Comparison of ENCODE assay signal across 2 cellular contexts in the genomic region with DNA sequence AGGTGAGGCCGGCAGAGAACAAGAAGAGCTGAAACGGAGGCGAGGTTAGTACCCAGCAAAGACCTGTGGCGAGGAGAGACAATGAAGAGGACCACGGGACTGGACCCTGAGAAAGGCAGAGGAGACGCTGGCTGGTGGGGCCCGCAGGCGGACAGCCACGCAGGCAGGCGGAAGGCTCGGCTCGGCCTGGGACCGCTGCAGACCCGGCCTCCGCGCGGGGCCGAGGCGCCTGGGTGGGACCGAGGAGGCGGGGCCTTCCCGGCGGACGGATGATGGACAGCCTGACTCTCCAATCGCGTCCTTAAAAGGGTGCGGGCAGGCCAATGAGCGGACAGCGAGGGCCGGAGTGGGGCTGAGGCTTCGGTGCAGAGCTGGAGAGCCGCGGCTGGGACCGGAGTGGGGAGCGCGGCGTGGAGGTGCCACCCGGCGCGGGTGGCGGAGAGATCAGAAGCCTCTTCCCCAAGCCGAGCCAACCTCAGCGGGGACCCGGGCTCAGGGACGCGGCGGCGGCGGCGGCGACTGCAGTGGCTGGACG.
TF ChIP-seq lines count a peak whose summit lies in the region.

A gene (plus strand): TSS at position 366 of the 535 bp plus-strand sequence. CDS start 170 bp downstream, outside the sequence.

TF ChIP-seq in HEK293, 187 proteins besides CTCF, POLR2A, EP300 and RAD21 (continued from another document and continues in another):
- peak; percentile 88 for TF ChIP-seq ZNF600 (tag by site-specific recombination; IDR thresholded peaks at IDR 0.05)
- 0 out of 2 replicates have a peak, but pooled peaks have one; percentile 9 for TF ChIP-seq ZNF561 (tag by site-specific recombination; IDR thresholded peaks at IDR 0.05; ENCODE audit: borderline replicate concordance)
- peak; percentile 99 for TF ChIP-seq ZFP69B (tag by site-specific recombination; IDR thresholded peaks at IDR 0.05)
- TF ChIP-seq KLF8 (tag by site-specific recombination; IDR thresholded peaks at IDR 0.05), result no peak
- peak; percentile 13; the same call in 1 of the 2 replicates for TF ChIP-seq ZNF785 (tag by site-specific recombination; IDR thresholded peaks at IDR 0.05)
- no peak for TF ChIP-seq ZNF610 (tag by site-specific recombination; IDR thresholded peaks at IDR 0.05; ENCODE audit: borderline replicate concordance)
- no peak for TF ChIP-seq REPIN1 (tag by site-specific recombination; IDR thresholded peaks at IDR 0.05; ENCODE audit: low read depth)
- TF ChIP-seq ZNF174 (tag by site-specific recombination; IDR thresholded peaks at IDR 0.05), result no peak
- 0 out of 2 replicates have a peak, but pooled peaks have one; percentile 23 for TF ChIP-seq GLIS1 (tag by site-specific recombination; IDR thresholded peaks at IDR 0.05)
- TF ChIP-seq, protein P1, sequence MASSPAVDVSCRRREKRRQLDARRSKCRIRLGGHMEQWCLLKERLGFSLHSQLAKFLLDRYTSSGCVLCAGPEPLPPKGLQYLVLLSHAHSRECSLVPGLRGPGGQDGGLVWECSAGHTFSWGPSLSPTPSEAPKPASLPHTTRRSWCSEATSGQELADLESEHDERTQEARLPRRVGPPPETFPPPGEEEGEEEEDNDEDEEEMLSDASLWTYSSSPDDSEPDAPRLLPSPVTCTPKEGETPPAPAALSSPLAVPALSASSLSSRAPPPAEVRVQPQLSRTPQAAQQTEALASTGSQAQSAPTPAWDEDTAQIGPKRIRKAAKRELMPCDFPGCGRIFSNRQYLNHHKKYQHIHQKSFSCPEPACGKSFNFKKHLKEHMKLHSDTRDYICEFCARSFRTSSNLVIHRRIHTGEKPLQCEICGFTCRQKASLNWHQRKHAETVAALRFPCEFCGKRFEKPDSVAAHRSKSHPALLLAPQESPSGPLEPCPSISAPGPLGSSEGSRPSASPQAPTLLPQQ (tag by site-specific recombination; IDR thresholded peaks at IDR 0.05), result peak; percentile 99
- TF ChIP-seq, protein P2, sequence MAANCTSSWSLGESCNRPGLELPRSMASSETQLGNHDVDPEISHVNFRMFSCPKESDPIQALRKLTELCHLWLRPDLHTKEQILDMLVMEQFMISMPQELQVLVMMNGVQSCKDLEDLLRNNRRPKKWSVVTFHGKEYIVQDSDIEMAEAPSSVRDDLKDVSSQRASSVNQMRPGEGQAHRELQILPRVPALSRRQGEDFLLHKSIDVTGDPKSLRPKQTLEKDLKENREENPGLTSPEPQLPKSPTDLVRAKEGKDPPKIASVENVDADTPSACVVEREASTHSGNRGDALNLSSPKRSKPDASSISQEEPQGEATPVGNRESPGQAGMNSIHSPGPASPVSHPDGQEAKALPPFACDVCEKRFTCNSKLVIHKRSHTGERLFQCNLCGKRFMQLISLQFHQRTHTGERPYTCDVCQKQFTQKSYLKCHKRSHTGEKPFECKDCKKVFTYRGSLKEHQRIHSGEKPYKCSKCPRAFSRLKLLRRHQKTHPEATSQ (tag by site-specific recombination; IDR thresholded peaks at IDR 0.05), result peak; percentile 7; the same call in 1 of the 2 replicates
- peak; percentile 97 for TF ChIP-seq SP2 (tag by site-specific recombination; IDR thresholded peaks at IDR 0.05)
- TF ChIP-seq, protein P3, sequence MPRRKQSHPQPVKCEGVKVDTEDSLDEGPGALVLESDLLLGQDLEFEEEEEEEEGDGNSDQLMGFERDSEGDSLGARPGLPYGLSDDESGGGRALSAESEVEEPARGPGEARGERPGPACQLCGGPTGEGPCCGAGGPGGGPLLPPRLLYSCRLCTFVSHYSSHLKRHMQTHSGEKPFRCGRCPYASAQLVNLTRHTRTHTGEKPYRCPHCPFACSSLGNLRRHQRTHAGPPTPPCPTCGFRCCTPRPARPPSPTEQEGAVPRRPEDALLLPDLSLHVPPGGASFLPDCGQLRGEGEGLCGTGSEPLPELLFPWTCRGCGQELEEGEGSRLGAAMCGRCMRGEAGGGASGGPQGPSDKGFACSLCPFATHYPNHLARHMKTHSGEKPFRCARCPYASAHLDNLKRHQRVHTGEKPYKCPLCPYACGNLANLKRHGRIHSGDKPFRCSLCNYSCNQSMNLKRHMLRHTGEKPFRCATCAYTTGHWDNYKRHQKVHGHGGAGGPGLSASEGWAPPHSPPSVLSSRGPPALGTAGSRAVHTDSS (tag by site-specific recombination; IDR thresholded peaks at IDR 0.05), result no peak
- TF ChIP-seq ZXDB (tag by site-specific recombination; IDR thresholded peaks at IDR 0.05), result 0 out of 2 replicates have a peak, but pooled peaks have one; percentile 50
- no peak for TF ChIP-seq ZNF530 (tag by site-specific recombination; IDR thresholded peaks at IDR 0.05; ENCODE audit: low read depth)
- TF ChIP-seq, protein P4, sequence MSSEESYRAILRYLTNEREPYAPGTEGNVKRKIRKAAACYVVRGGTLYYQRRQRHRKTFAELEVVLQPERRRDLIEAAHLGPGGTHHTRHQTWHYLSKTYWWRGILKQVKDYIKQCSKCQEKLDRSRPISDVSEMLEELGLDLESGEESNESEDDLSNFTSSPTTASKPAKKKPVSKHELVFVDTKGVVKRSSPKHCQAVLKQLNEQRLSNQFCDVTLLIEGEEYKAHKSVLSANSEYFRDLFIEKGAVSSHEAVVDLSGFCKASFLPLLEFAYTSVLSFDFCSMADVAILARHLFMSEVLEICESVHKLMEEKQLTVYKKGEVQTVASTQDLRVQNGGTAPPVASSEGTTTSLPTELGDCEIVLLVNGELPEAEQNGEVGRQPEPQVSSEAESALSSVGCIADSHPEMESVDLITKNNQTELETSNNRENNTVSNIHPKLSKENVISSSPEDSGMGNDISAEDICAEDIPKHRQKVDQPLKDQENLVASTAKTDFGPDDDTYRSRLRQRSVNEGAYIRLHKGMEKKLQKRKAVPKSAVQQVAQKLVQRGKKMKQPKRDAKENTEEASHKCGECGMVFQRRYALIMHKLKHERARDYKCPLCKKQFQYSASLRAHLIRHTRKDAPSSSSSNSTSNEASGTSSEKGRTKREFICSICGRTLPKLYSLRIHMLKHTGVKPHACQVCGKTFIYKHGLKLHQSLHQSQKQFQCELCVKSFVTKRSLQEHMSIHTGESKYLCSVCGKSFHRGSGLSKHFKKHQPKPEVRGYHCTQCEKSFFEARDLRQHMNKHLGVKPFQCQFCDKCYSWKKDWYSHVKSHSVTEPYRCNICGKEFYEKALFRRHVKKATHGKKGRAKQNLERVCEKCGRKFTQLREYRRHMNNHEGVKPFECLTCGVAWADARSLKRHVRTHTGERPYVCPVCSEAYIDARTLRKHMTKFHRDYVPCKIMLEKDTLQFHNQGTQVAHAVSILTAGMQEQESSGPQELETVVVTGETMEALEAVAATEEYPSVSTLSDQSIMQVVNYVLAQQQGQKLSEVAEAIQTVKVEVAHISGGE (tag by site-specific recombination; conservative IDR thresholded peaks at IDR 0.05; ENCODE audit: low read depth), result peak; percentile 45
- no peak for TF ChIP-seq ZNF747 (tag by site-specific recombination; IDR thresholded peaks at IDR 0.05)
- peak; percentile 19; the same call in 1 of the 2 replicates for TF ChIP-seq ZSCAN30 (tag by site-specific recombination; IDR thresholded peaks at IDR 0.05)
- peak; percentile 28; the same call in 1 of the 2 replicates for TF ChIP-seq ZEB2 (tag by site-specific recombination; IDR thresholded peaks at IDR 0.05)
- TF ChIP-seq ZNF335 (tag by site-specific recombination; conservative IDR thresholded peaks at IDR 0.05), result peak; percentile 50; the same call in 1 of the 2 replicates
- TF ChIP-seq ZFP37 (tag by site-specific recombination; IDR thresholded peaks at IDR 0.05), result 0 out of 2 replicates have a peak, but pooled peaks have one; percentile 4

TF ChIP-seq in SK-N-SH, 30 proteins besides CTCF, POLR2A, EP300 and RAD21 (continued from another document):
- TF ChIP-seq, protein P5, sequence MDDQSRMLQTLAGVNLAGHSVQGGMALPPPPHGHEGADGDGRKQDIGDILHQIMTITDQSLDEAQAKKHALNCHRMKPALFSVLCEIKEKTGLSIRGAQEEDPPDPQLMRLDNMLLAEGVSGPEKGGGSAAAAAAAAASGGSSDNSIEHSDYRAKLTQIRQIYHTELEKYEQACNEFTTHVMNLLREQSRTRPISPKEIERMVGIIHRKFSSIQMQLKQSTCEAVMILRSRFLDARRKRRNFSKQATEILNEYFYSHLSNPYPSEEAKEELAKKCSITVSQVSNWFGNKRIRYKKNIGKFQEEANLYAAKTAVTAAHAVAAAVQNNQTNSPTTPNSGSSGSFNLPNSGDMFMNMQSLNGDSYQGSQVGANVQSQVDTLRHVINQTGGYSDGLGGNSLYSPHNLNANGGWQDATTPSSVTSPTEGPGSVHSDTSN (IDR thresholded peaks at IDR 0.05), result peak; percentile 100
- TF ChIP-seq, protein P6, sequence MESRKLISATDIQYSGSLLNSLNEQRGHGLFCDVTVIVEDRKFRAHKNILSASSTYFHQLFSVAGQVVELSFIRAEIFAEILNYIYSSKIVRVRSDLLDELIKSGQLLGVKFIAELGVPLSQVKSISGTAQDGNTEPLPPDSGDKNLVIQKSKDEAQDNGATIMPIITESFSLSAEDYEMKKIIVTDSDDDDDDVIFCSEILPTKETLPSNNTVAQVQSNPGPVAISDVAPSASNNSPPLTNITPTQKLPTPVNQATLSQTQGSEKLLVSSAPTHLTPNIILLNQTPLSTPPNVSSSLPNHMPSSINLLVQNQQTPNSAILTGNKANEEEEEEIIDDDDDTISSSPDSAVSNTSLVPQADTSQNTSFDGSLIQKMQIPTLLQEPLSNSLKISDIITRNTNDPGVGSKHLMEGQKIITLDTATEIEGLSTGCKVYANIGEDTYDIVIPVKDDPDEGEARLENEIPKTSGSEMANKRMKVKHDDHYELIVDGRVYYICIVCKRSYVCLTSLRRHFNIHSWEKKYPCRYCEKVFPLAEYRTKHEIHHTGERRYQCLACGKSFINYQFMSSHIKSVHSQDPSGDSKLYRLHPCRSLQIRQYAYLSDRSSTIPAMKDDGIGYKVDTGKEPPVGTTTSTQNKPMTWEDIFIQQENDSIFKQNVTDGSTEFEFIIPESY (IDR thresholded peaks at IDR 0.05; ENCODE audit: borderline replicate concordance, low read depth), result no peak
- no peak for TF ChIP-seq EZH2phosphoT487 (IDR thresholded peaks at IDR 0.05; ENCODE audit: borderline replicate concordance, low read depth)
- no peak for TF ChIP-seq TCF12 (IDR thresholded peaks at IDR 0.05)
- TF ChIP-seq GATA2 (CRISPR knock-in tag; IDR thresholded peaks at IDR 0.05), result no peak
- TF ChIP-seq FOXM1 (IDR thresholded peaks at IDR 0.05; ENCODE audit: low read depth), result no peak
- peak; percentile 58; the same call in 1 of the 2 replicates for TF ChIP-seq POLR2AphosphoS5 (IDR thresholded peaks at IDR 0.05; ENCODE audit: low read depth, low read length)
- TF ChIP-seq, protein P7, sequence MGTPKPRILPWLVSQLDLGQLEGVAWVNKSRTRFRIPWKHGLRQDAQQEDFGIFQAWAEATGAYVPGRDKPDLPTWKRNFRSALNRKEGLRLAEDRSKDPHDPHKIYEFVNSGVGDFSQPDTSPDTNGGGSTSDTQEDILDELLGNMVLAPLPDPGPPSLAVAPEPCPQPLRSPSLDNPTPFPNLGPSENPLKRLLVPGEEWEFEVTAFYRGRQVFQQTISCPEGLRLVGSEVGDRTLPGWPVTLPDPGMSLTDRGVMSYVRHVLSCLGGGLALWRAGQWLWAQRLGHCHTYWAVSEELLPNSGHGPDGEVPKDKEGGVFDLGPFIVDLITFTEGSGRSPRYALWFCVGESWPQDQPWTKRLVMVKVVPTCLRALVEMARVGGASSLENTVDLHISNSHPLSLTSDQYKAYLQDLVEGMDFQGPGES (IDR thresholded peaks at IDR 0.05; ENCODE audit: low read depth, low read length), result peak; percentile 69
- no peak for TF ChIP-seq RFX5 (IDR thresholded peaks at IDR 0.05; ENCODE audit: low read length)
- peak; percentile 51; the same call in 1 of the 2 replicates for TF ChIP-seq YY1 (IDR thresholded peaks at IDR 0.05; ENCODE audit: low read depth)
